In genomic region chr12:46380397-46380796, GRCh38 we compare ENCODE assay signal across 2 cellular contexts.
TF ChIP-seq lines count a peak whose summit lies in the region.

No MANE protein-coding gene starts in this region.

TF ChIP-seq in IMR-90, 13 proteins besides CTCF, POLR2A, EP300 and RAD21:
- TF ChIP-seq BHLHE40 (IDR thresholded peaks at IDR 0.05; ENCODE audit: low read depth, low read length): no peak
- TF ChIP-seq RFX5 (IDR thresholded peaks at IDR 0.05; ENCODE audit: low read depth, low read length): no peak
- TF ChIP-seq SMC3 (IDR thresholded peaks at IDR 0.05; ENCODE audit: low read depth, low read length): no peak
- no peak for TF ChIP-seq FOS (IDR thresholded peaks at IDR 0.05; ENCODE audit: low read depth, low read length)
- TF ChIP-seq MAFK (IDR thresholded peaks at IDR 0.05; ENCODE audit: low read depth, low read length): no peak
- no peak for TF ChIP-seq NFE2L2 (IDR thresholded peaks at IDR 0.05; ENCODE audit: low read depth, low read length)
- no peak for TF ChIP-seq RCOR1 (IDR thresholded peaks at IDR 0.05; ENCODE audit: insufficient replicate concordance, low read length)
- TF ChIP-seq MAZ (IDR thresholded peaks at IDR 0.05; ENCODE audit: borderline replicate concordance, low read depth, low read length): no peak
TF ChIP-seq in IMR-90: peak in this region for 0.

TF ChIP-seq in HepG2, 621 proteins besides CTCF, POLR2A, EP300 and RAD21:
- no peak for TF ChIP-seq PAX8 (CRISPR knock-in tag; IDR thresholded peaks at IDR 0.05; ENCODE audit: borderline replicate concordance)
- TF ChIP-seq IRF1 (CRISPR knock-in tag; IDR thresholded peaks at IDR 0.05; ENCODE audit: low read depth): no peak
- no peak for TF ChIP-seq ZNF704 (CRISPR knock-in tag; IDR thresholded peaks at IDR 0.05; ENCODE audit: borderline replicate concordance)
- no peak for TF ChIP-seq SMARCC2 (IDR thresholded peaks at IDR 0.05)
- TF ChIP-seq ZNF260 (CRISPR knock-in tag; IDR thresholded peaks at IDR 0.05; ENCODE audit: borderline replicate concordance, low read depth): no peak
- TF ChIP-seq ZNF780A (CRISPR knock-in tag; IDR thresholded peaks at IDR 0.05): no peak
- TF ChIP-seq CEBPG (CRISPR knock-in tag; IDR thresholded peaks at IDR 0.05): no peak
- TF ChIP-seq HDAC1 (CRISPR knock-in tag; IDR thresholded peaks at IDR 0.05): no peak
- TF ChIP-seq REST (IDR thresholded peaks at IDR 0.05; ENCODE audit: borderline replicate concordance in 1 of 2, low read depth in 1 of 2, low read length in 2 of 2): no peak
- no peak for TF ChIP-seq ZNF547 (CRISPR knock-in tag; IDR thresholded peaks at IDR 0.05)
- TF ChIP-seq GLMP (CRISPR knock-in tag; IDR thresholded peaks at IDR 0.05; ENCODE audit: borderline replicate concordance): no peak
- TF ChIP-seq TERF1 (CRISPR knock-in tag; IDR thresholded peaks at IDR 0.05): no peak
- no peak for TF ChIP-seq ELF1 (CRISPR knock-in tag; IDR thresholded peaks at IDR 0.05)
- no peak for TF ChIP-seq JARID2 (CRISPR knock-in tag; IDR thresholded peaks at IDR 0.05; ENCODE audit: insufficient replicate concordance)
- no peak for TF ChIP-seq SRSF9 (IDR thresholded peaks at IDR 0.05; ENCODE audit: borderline replicate concordance, insufficient read depth, low read depth, low read length, poor library complexity, severe bottlenecking)
- TF ChIP-seq ZNF501 (CRISPR knock-in tag; IDR thresholded peaks at IDR 0.05): no peak
